In the genomic region with DNA sequence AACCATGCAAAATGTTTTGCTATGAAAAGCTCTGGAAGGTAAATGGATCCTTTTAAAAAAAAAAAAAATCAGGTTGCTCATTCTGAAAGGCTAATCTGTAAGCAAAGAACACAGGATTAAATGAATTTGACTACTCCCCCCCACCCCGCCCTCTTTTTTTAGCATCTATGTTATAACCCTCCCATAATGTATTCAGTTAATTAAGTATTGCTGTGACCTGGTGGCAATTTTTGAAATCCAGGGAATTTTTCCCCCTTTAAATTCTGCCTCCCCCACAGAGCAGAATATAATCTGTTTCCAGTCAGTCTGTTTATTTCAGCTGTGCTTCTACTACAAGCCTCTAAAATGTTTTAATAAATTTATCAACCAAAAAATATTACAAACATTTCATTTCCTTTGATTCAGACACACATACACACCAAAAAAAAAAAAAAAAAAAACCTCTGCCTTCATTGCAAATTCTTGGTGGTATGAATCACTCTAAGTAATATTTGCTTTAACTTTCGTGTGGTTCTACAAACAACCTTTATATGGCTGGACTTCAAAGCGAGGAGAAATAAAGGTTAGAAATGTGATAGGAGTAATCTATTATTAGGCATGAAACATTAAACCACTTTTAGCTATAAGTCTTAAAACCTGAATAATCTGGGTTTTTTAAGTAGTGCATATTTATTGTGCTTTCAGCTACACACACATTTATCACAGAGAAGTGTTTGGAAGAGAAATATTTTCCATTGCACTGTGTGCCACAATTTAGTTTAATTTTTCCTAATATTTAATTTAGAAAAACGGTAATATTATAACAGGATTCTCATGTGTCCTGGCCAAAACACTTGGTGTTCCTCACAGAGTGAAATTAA, we compare ENCODE assay signal across 1 cellular context.
TF ChIP-seq lines count a peak whose summit lies in the region.

No MANE protein-coding gene starts in this region.

TF ChIP-seq in WTC11, 78 proteins besides CTCF, POLR2A, EP300 and RAD21 (continued from another document):
- TF ChIP-seq, protein P1, sequence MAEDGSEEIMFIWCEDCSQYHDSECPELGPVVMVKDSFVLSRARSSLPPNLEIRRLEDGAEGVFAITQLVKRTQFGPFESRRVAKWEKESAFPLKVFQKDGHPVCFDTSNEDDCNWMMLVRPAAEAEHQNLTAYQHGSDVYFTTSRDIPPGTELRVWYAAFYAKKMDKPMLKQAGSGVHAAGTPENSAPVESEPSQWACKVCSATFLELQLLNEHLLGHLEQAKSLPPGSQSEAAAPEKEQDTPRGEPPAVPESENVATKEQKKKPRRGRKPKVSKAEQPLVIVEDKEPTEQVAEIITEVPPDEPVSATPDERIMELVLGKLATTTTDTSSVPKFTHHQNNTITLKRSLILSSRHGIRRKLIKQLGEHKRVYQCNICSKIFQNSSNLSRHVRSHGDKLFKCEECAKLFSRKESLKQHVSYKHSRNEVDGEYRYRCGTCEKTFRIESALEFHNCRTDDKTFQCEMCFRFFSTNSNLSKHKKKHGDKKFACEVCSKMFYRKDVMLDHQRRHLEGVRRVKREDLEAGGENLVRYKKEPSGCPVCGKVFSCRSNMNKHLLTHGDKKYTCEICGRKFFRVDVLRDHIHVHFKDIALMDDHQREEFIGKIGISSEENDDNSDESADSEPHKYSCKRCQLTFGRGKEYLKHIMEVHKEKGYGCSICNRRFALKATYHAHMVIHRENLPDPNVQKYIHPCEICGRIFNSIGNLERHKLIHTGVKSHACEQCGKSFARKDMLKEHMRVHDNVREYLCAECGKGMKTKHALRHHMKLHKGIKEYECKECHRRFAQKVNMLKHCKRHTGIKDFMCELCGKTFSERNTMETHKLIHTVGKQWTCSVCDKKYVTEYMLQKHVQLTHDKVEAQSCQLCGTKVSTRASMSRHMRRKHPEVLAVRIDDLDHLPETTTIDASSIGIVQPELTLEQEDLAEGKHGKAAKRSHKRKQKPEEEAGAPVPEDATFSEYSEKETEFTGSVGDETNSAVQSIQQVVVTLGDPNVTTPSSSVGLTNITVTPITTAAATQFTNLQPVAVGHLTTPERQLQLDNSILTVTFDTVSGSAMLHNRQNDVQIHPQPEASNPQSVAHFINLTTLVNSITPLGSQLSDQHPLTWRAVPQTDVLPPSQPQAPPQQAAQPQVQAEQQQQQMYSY (CRISPR knock-in tag; IDR thresholded peaks at IDR 0.05), result no peak
- TF ChIP-seq ARID4B (CRISPR knock-in tag; IDR thresholded peaks at IDR 0.05; ENCODE audit: borderline replicate concordance), result no peak
- no peak for TF ChIP-seq NR1H2 (CRISPR knock-in tag; IDR thresholded peaks at IDR 0.05)
- TF ChIP-seq NFE2L1 (CRISPR knock-in tag; IDR thresholded peaks at IDR 0.05), result no peak
- no peak for TF ChIP-seq SOX15 (CRISPR knock-in tag; IDR thresholded peaks at IDR 0.05)
- TF ChIP-seq NR2C2 (CRISPR knock-in tag; IDR thresholded peaks at IDR 0.05), result no peak
